In genomic region chr4:122854444-122854843, GRCh38 we compare ENCODE assay signal across 2 cellular contexts.
TF ChIP-seq lines count a peak whose summit lies in the region.

No MANE protein-coding gene starts in this region.

TF ChIP-seq in SK-N-SH treated with all-trans-retinoic acid at 6 μM for 48 hours, 23 proteins besides CTCF, POLR2A, EP300 and RAD21 (continued from another document):
- TF ChIP-seq, protein P1, sequence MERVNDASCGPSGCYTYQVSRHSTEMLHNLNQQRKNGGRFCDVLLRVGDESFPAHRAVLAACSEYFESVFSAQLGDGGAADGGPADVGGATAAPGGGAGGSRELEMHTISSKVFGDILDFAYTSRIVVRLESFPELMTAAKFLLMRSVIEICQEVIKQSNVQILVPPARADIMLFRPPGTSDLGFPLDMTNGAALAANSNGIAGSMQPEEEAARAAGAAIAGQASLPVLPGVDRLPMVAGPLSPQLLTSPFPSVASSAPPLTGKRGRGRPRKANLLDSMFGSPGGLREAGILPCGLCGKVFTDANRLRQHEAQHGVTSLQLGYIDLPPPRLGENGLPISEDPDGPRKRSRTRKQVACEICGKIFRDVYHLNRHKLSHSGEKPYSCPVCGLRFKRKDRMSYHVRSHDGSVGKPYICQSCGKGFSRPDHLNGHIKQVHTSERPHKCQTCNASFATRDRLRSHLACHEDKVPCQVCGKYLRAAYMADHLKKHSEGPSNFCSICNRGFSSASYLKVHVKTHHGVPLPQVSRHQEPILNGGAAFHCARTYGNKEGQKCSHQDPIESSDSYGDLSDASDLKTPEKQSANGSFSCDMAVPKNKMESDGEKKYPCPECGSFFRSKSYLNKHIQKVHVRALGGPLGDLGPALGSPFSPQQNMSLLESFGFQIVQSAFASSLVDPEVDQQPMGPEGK (CRISPR knock-in tag; IDR thresholded peaks at IDR 0.05; ENCODE audit: borderline replicate concordance) = no peak
- TF ChIP-seq ZC3H10 (CRISPR knock-in tag; IDR thresholded peaks at IDR 0.05) = no peak
- TF ChIP-seq PPARA (CRISPR knock-in tag; IDR thresholded peaks at IDR 0.05; ENCODE audit: borderline replicate concordance) = no peak
- TF ChIP-seq CREB5 (CRISPR knock-in tag; IDR thresholded peaks at IDR 0.05; ENCODE audit: low read depth) = no peak
- no peak for TF ChIP-seq OSR1 (CRISPR knock-in tag; IDR thresholded peaks at IDR 0.05)
- TF ChIP-seq, protein P2, sequence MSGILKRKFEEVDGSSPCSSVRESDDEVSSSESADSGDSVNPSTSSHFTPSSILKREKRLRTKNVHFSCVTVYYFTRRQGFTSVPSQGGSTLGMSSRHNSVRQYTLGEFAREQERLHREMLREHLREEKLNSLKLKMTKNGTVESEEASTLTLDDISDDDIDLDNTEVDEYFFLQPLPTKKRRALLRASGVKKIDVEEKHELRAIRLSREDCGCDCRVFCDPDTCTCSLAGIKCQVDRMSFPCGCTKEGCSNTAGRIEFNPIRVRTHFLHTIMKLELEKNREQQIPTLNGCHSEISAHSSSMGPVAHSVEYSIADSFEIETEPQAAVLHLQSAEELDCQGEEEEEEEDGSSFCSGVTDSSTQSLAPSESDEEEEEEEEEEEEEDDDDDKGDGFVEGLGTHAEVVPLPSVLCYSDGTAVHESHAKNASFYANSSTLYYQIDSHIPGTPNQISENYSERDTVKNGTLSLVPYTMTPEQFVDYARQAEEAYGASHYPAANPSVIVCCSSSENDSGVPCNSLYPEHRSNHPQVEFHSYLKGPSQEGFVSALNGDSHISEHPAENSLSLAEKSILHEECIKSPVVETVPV (CRISPR knock-in tag; IDR thresholded peaks at IDR 0.05) = no peak
- no peak for TF ChIP-seq ZNF565 (CRISPR knock-in tag; conservative IDR thresholded peaks at IDR 0.05; ENCODE audit: low read depth)
- TF ChIP-seq ZFP30 (CRISPR knock-in tag; IDR thresholded peaks at IDR 0.05) = no peak
- TF ChIP-seq TCF4 (CRISPR knock-in tag; IDR thresholded peaks at IDR 0.05; ENCODE audit: borderline replicate concordance) = no peak

TF ChIP-seq in SK-N-SH, 30 proteins besides CTCF, POLR2A, EP300 and RAD21 (continued from another document):
- TF ChIP-seq FOSL2 (IDR thresholded peaks at IDR 0.05; ENCODE audit: borderline replicate concordance, low read depth) (no peak), NFIC (IDR thresholded peaks at IDR 0.05; ENCODE audit: borderline replicate concordance) (no peak)
- TF ChIP-seq, protein P3, sequence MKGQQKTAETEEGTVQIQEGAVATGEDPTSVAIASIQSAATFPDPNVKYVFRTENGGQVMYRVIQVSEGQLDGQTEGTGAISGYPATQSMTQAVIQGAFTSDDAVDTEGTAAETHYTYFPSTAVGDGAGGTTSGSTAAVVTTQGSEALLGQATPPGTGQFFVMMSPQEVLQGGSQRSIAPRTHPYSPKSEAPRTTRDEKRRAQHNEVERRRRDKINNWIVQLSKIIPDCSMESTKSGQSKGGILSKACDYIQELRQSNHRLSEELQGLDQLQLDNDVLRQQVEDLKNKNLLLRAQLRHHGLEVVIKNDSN (IDR thresholded peaks at IDR 0.05; ENCODE audit: borderline replicate concordance, low read depth) = no peak
